ENCODE assay signal across 11 cellular contexts in genomic region chr22:36317658-36318271, GRCh38.
A peak's percentile ranks its signal among the peaks of the same experiment; 100 is the strongest.
DNase-seq lines count a peak whose midpoint lies in the region; ATAC-seq and TF ChIP-seq lines count a peak whose summit lies in the region.
"Had no signal": no experiment of that assay in that cellular context is flagged by ENCODE, and none has a peak within 500 bp of the region (broad histone marks: within the 10 kb centered on the region; RNA-seq: fewer than 3 reads in every experiment).

No MANE protein-coding gene starts in this region.

- H3K79me2 ChIP-seq in trophoblast cell (ENCODE audit: control insufficient read depth, insufficient read depth, low read length, poor library complexity), result no peaks in the 10 kb centered on the region

- H3K36me3 Mint-ChIP-seq in activated naive CD4-positive, alpha-beta T cell treated with anti-CD3 and anti-CD28 coated beads, Interleukin-2, amount 50 U/mL, for 72 hours, result peaks cover 30 to 44% of the 10 kb centered on the region in 2 donors

- no peak overlapping the region for H3K23ac ChIP-seq in trophoblast cell (ENCODE audit: low read length)

- peak; percentile 3 to 16 for ATAC-seq in activated naive CD4-positive, alpha-beta T cell treated with anti-CD3 and anti-CD28 coated beads, Interleukin-2, amount 50 U/mL, for 72 hours
- no peak for ATAC-seq in HG03108 (IDR thresholded peaks at IDR 0.05; ENCODE audit: unreplicated experiment)

- no peaks in the 10 kb centered on the region for H3K9me3 ChIP-seq in ascending aorta
- no peaks in the 10 kb centered on the region for H3K9me3 ChIP-seq in mesodermal cell (ENCODE audit: control insufficient read depth, low read length)
- H3K9me3 ChIP-seq in tibial artery, result no peaks in the 10 kb centered on the region
- H3K9me3 ChIP-seq in trophoblast cell (ENCODE audit: insufficient read depth, low read depth, low read length), result peaks cover 3% of the 10 kb centered on the region

- H3K4me2 ChIP-seq in trophoblast cell (ENCODE audit: low read length), result no peak overlapping the region

- H2AFZ ChIP-seq in trophoblast cell (ENCODE audit: insufficient read depth, low read length, poor library complexity), result no peak overlapping the region

- no peak overlapping the region for H2AK5ac ChIP-seq in trophoblast cell (ENCODE audit: low read length)

- H3K4me1 ChIP-seq in ascending aorta, result peaks cover 5 to 22% of the 10 kb centered on the region in 2 donors
- peaks cover 10% of the 10 kb centered on the region for H3K4me1 ChIP-seq in mesodermal cell (ENCODE audit: control insufficient read depth, insufficient read depth, low read length, poor library complexity, severe bottlenecking)
- H3K4me1 ChIP-seq in tibial artery, result peaks cover 0 to 43% (median 16%) of the 10 kb centered on the region in 4 donors
- no peaks in the 10 kb centered on the region for H3K4me1 ChIP-seq in trophoblast cell (ENCODE audit: control insufficient read depth in 1 of 2, insufficient read depth in 2 of 2, low read length in 2 of 2)

- H3K4me3 ChIP-seq in ascending aorta (no peak overlapping the region), mesodermal cell (ENCODE audit: extremely low read depth, insufficient read depth, low read length, poor library complexity, severe bottlenecking) (no peak overlapping the region), tibial artery (no peak overlapping the region), trophoblast cell (ENCODE audit: low read depth, low read length) (no peak overlapping the region)

- H4K8ac ChIP-seq in trophoblast cell (ENCODE audit: low read depth, low read length), result no peak overlapping the region

- H3K9me3 Mint-ChIP-seq in activated naive CD4-positive, alpha-beta T cell treated with anti-CD3 and anti-CD28 coated beads, Interleukin-2, amount 50 U/mL, for 72 hours, result no peaks in the 10 kb centered on the region
- H3K9me3 Mint-ChIP-seq: neural crest cell had no signal

- no peak overlapping the region for H2BK120ac ChIP-seq in trophoblast cell (ENCODE audit: insufficient read depth, low read length, poor library complexity)

- H2BK12ac ChIP-seq in trophoblast cell (ENCODE audit: low read length), result no peak overlapping the region

- DNase-seq in activated naive CD4-positive, alpha-beta T cell treated with anti-CD3 and anti-CD28 coated beads, Interleukin-2, amount 50 U/mL, for 72 hours (ENCODE audit: low spot score in 2 of 2), result no peak
- no peak for DNase-seq in activated naive CD4-positive, alpha-beta T cell treated with Interleukin-2 at 50 U/mL for 16 hours
- DNase-seq in ascending aorta (ENCODE audit: low spot score in 2 of 2) (no peak), tibial artery (no peak), trophoblast cell (no peak), hepatic stellate cell (ENCODE audit: low spot score) (no peak)
- DNase-seq: NCI-H2029 treated with DMSO at 0.1 percent for 48 hours; stimulated activated CD4-positive, alpha-beta T cell treated with anti-CD3 and anti-CD28 coated beads, Interleukin-2, amount 100 ng/mL, for 24 hours had no signal

- no peak overlapping the region for H4K12ac ChIP-seq in trophoblast cell (ENCODE audit: low read depth, low read length)

- no peak overlapping the region for H3K9ac ChIP-seq in trophoblast cell (ENCODE audit: low read length)

- no peak for TF ChIP-seq CTCF in ascending aorta (IDR thresholded peaks at IDR 0.05)
- TF ChIP-seq CTCF in tibial artery (IDR thresholded peaks at IDR 0.05), result no peak

- intact Hi-C loops in ascending aorta (cut with DNase I), result no loop called here
- intact Hi-C loops in tibial artery (cut with DNase I; ENCODE audit: low total_unique reads), result no loop called here

- peak overlapping the region; percentile 83 to 94 for H3K27ac Mint-ChIP-seq in activated naive CD4-positive, alpha-beta T cell treated with anti-CD3 and anti-CD28 coated beads, Interleukin-2, amount 50 U/mL, for 72 hours

- 96 to 98% methylated on average over 17 to 20 of the region's 20 CpGs for WGBS in mesodermal cell (ENCODE audit: insufficient coverage in 2 of 2), 2 experiments
- WGBS in trophoblast cell (ENCODE audit: extremely low coverage, insufficient coverage, insufficient read length), result no CpG with 5 or more reads among the region's 20 CpGs

- H3K27me3 ChIP-seq in ascending aorta (no peaks in the 10 kb centered on the region), tibial artery (no peaks in the 10 kb centered on the region), trophoblast cell (ENCODE audit: insufficient read depth, low read length) (no peaks in the 10 kb centered on the region)

- no peaks in the 10 kb centered on the region for H3K79me1 ChIP-seq in trophoblast cell (ENCODE audit: low read length)

- H3K18ac ChIP-seq in trophoblast cell (ENCODE audit: low read length), result no peak overlapping the region

- H3K14ac ChIP-seq in trophoblast cell (ENCODE audit: low read length), result no peak overlapping the region

- H3K27ac ChIP-seq in ascending aorta, result peak overlapping the region; percentile 98 to 99
- H3K27ac ChIP-seq in mesodermal cell (ENCODE audit: low read depth, low read length, severe bottlenecking), result peak overlapping the region; percentile 10
- H3K27ac ChIP-seq in tibial artery, result peak overlapping the region; percentile 95
- no peak overlapping the region for H3K27ac ChIP-seq in trophoblast cell (ENCODE audit: low read depth, low read length)

- H4K91ac ChIP-seq in trophoblast cell (ENCODE audit: low read depth, low read length), result no peak overlapping the region

- H2BK5ac ChIP-seq in trophoblast cell (ENCODE audit: low read depth, low read length, poor library complexity), result no peak overlapping the region

- no peak overlapping the region for H3K4ac ChIP-seq in trophoblast cell (ENCODE audit: low read depth, low read length)

- H3K36me3 ChIP-seq in ascending aorta, result peaks cover 98 to 99% of the 10 kb centered on the region in 2 donors
- H3K36me3 ChIP-seq in mesodermal cell (ENCODE audit: control insufficient read depth, insufficient read depth, low read length), result peaks cover 97% of the 10 kb centered on the region
- H3K36me3 ChIP-seq in tibial artery, result peaks cover 94 to 100% (median 97%) of the 10 kb centered on the region in 3 donors
- H3K36me3 ChIP-seq in trophoblast cell (ENCODE audit: control insufficient read depth in 1 of 2, insufficient read depth in 2 of 2, low read length in 2 of 2), result peaks cover 80 to 88% of the 10 kb centered on the region in 2 experiments
